Comparison of ENCODE assay signal across 9 cellular contexts in genomic region chr12:110739894-110740293, GRCh38. TPM values are rescaled to one million over a fixed set of nuclear protein-coding genes. Genes with fewer than 3 reads are reported as not detected.
DNase-seq lines count a peak whose midpoint lies in the region; ATAC-seq and TF ChIP-seq lines count a peak whose summit lies in the region.
"Had no signal": no experiment of that assay in that cellular context is flagged by ENCODE, and none has a peak within 500 bp of the region (broad histone marks: within the 10 kb centered on the region; RNA-seq: fewer than 3 reads in every experiment).

No MANE protein-coding gene starts in this region.

- no peaks in the 10 kb centered on the region for H3K27me3 ChIP-seq in KMS-11 (ENCODE audit: insufficient read depth, low read depth)

- peaks cover 78% of the 10 kb centered on the region for H3K79me2 ChIP-seq in KMS-11 (ENCODE audit: insufficient read depth, low read depth)

- DNase-seq in Calu3: no peak
- DNase-seq in coronary artery (ENCODE audit: low spot score): no peak
- DNase-seq in osteocyte (ENCODE audit: extremely low spot score, unreplicated experiment): no peak
- DNase-seq in NCI-H1436 (lab: John Stamatoyannopoulos, UW): no peak
- no peak for DNase-seq in NCI-H510A treated with DMSO at 0.1 percent for 48 hours (lab: John Stamatoyannopoulos, UW)
- DNase-seq: NCI-H69 had no signal

- ATAC-seq in GM21576 (IDR thresholded peaks at IDR 0.05; ENCODE audit: unreplicated experiment): no peak
- no peak for ATAC-seq in HG02973 (IDR thresholded peaks at IDR 0.05; ENCODE audit: unreplicated experiment)

- H3K27ac ChIP-seq in KMS-11 (no peak overlapping the region), coronary artery (no peak overlapping the region)

- CTCF ChIA-PET in Calu3 (lab: Charles Lee): interaction anchor here (0.8 to 1.2 kb wide), 2 partner anchors 9 to 16 kb away, joined by 3 to 4 read pairs; no protein-coding TSS in a partner anchor

- H3K9ac ChIP-seq in KMS-11: no peak overlapping the region

- H3K4me3 ChIP-seq in KMS-11 (IDR thresholded peaks at IDR 0.05; ENCODE audit: insufficient read depth, low read depth, low read length) (no peak overlapping the region), coronary artery (peak overlapping the region; percentile 30)

- H2AFZ ChIP-seq in KMS-11 (ENCODE audit: low read depth): no peak overlapping the region

- peaks cover 67% of the 10 kb centered on the region for H3K36me3 Mint-ChIP-seq in Calu3 (ENCODE audit: insufficient read depth, unreplicated experiment)
- peaks cover 7% of the 10 kb centered on the region for H3K36me3 Mint-ChIP-seq in osteocyte (ENCODE audit: unreplicated experiment)

- H3K27me3 Mint-ChIP-seq in Calu3 (ENCODE audit: unreplicated experiment) (no peaks in the 10 kb centered on the region), osteocyte (ENCODE audit: unreplicated experiment) (no peaks in the 10 kb centered on the region)

- no TSS peak for BruUV-seq in Calu3 (replicated peaks; lab: Mats Ljungman, UMichigan)

- intact Hi-C loops in Calu3 (cut with micrococcal nuclease; ENCODE audit: unreplicated experiment): loop anchor here (2.0 kb wide), 2 partner anchors 13 to 87 kb away; no protein-coding TSS in a partner anchor

- H4K20me1 ChIP-seq in KMS-11 (ENCODE audit: insufficient read depth): peaks cover 48% of the 10 kb centered on the region

- TF ChIP-seq CTCF in Calu3 (IDR thresholded peaks at IDR 0.05; ENCODE audit: unreplicated experiment) (no peak), KMS-11 (conservative IDR thresholded peaks at IDR 0.05; ENCODE audit: low read depth, low read length) (no peak), coronary artery (IDR thresholded peaks at IDR 0.05) (no peak), osteocyte (IDR thresholded peaks at IDR 0.05) (no peak)

- no peak overlapping the region for H3K27ac Mint-ChIP-seq in Calu3 (ENCODE audit: unreplicated experiment)
- H3K27ac Mint-ChIP-seq in osteocyte (ENCODE audit: unreplicated experiment): no peak overlapping the region

- H3K4me3 Mint-ChIP-seq in Calu3 (ENCODE audit: low read depth, unreplicated experiment) (peak overlapping the region; percentile 96), osteocyte (ENCODE audit: unreplicated experiment) (peak overlapping the region; percentile 59)

- no peaks in the 10 kb centered on the region for H3K9me3 Mint-ChIP-seq in Calu3 (ENCODE audit: low read depth, unreplicated experiment)
- H3K9me3 Mint-ChIP-seq in osteocyte (ENCODE audit: unreplicated experiment): no peaks in the 10 kb centered on the region

- H3K4me1 Mint-ChIP-seq in Calu3 (ENCODE audit: low read depth, unreplicated experiment): peaks cover 48% of the 10 kb centered on the region
- peaks cover 63% of the 10 kb centered on the region for H3K4me1 Mint-ChIP-seq in osteocyte (ENCODE audit: unreplicated experiment)

- H3K4me2 ChIP-seq in KMS-11: peak overlapping the region; percentile 57

- H3K4me1 ChIP-seq in KMS-11 (ENCODE audit: low read depth, poor library complexity, severe bottlenecking): peaks cover 50% of the 10 kb centered on the region

- H3K36me3 ChIP-seq in KMS-11 (ENCODE audit: insufficient read depth): no peaks in the 10 kb centered on the region

RNA-seq across cellular contexts. Expression of gene PPP1CC, which starts 2.8 kb away (rescaled TPM):
- total RNA-seq in Calu3 (2022) (199 and 213 TPM in 2 replicates), osteocyte (99.0 and 102 TPM in 2 replicates)

RNA-seq across cellular contexts. Expression of gene HVCN1, which starts 51.0 kb away (rescaled TPM):
- 0.71 and 0.99 TPM in 2 replicates for total RNA-seq in Calu3 (2022)
- 0.76 and 0.94 TPM in 2 replicates for total RNA-seq in osteocyte
